In the genomic region with DNA sequence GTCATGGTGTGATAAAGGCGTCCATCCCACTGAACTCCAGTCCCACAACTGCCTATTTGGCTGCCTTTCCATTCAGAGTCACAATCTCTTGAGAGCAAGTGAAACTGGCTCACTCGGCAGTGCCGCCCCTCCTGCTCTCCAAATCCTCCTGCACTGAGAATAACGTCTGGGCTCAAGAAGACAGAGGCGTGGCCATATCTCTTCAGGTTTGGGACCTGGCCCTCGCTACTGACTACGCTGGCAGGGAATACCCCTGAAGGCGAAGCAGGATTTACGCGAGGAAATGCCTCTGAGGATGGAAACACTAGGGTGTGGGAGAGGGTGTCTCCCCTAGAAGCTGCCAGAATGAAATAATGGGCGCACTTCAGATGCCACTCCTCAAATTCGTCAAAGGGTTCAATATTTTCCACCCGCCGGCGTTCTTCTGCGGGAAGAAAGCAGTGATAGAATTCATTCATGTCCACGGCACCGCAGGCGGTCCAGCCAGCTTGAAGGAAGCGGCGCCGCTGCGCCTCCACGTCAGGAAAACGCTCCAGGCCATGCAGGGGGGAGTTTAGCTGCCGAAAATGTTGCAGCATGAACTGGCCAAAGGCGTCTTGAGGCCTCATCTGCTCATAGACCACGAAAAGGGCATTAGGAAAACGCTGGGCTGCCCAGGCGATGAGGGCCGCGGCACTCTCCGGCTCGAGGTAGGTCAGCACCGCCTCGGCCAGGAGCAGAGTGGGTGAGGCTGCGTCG, we compare ENCODE assay signal across 8 cellular contexts. TPM values are rescaled to one million over a fixed set of nuclear protein-coding genes. Genes with fewer than 3 reads are reported as not detected.
A peak's percentile ranks its signal among the peaks of the same experiment; 100 is the strongest.
DNase-seq lines count a peak whose midpoint lies in the region; ATAC-seq, FAIRE-seq and TF ChIP-seq lines count a peak whose summit lies in the region.

No MANE protein-coding gene starts in this region.

- peaks cover 17% of the 10 kb centered on the region for H3K4me1 Mint-ChIP-seq in GM23338
- peaks cover 40% of the 10 kb centered on the region for H3K4me1 Mint-ChIP-seq in activated T-helper 1 cell treated with anti-CD3 and anti-CD28 coated beads, Interleukin-12 subunit alpha, Interleukin-12 subunit beta, Interleukin-2, Interleukin-4 antibody, amounts not matched to agents 30 ng/mL and 10 ng/mL and 1 ng/mL, durations not matched to agents 14 hours and 24 hours and 36 hours (ENCODE audit: low read depth)

- POLR2A ChIA-PET in AG04449 (lab: Yijun Ruan, JAX) = no interaction called here

- CTCF ChIA-PET in AG04449 (lab: Yijun Ruan, JAX) = interaction anchor here (0.6 kb wide), 1 partner anchor 1061 kb away, joined by 3 read pairs; no protein-coding TSS in a partner anchor

- no peaks in the 10 kb centered on the region; the same call in 2 of the 3 replicates for H3K9me3 Mint-ChIP-seq in GM23338
- H3K9me3 Mint-ChIP-seq in activated T-helper 1 cell treated with anti-CD3 and anti-CD28 coated beads, Interleukin-12 subunit alpha, Interleukin-12 subunit beta, Interleukin-2, Interleukin-4 antibody, amounts not matched to agents 30 ng/mL and 10 ng/mL and 1 ng/mL, durations not matched to agents 14 hours and 24 hours and 36 hours = no peaks in the 10 kb centered on the region

- TF ChIP-seq CTCF in AG04449 (IDR thresholded peaks at IDR 0.05; ENCODE audit: insufficient read depth, low read length, missing control alignments) (no peak), GM23338 (conservative IDR thresholded peaks at IDR 0.05; ENCODE audit: low read depth in 2 of 2) (no peak), pancreas (IDR thresholded peaks at IDR 0.05) (no peak)

- peak overlapping the region; percentile 91 for H3K4me3 ChIP-seq in AG04449 (ENCODE audit: low read depth, low read length)
- H3K4me3 ChIP-seq in GM23338 = peak overlapping the region; percentile 59
- peak overlapping the region; percentile 39 to 90 (median 67) for H3K4me3 ChIP-seq in pancreas

- H2AFZ ChIP-seq in GM23338 = peak overlapping the region; percentile 85

- H3K9me2 ChIP-seq in GM23338 (ENCODE audit: insufficient read depth) = no peaks in the 10 kb centered on the region

- peaks cover 5% of the 10 kb centered on the region; the same call in 2 of the 3 replicates for H3K36me3 Mint-ChIP-seq in GM23338 (ENCODE audit: low read depth)
- peaks cover 39% of the 10 kb centered on the region for H3K36me3 Mint-ChIP-seq in activated T-helper 1 cell treated with anti-CD3 and anti-CD28 coated beads, Interleukin-12 subunit alpha, Interleukin-12 subunit beta, Interleukin-2, Interleukin-4 antibody, amounts not matched to agents 30 ng/mL and 10 ng/mL and 1 ng/mL, durations not matched to agents 14 hours and 24 hours and 36 hours (ENCODE audit: low read depth)

- 12% methylated on average over 38 of the region's 38 CpGs for WGBS in pancreas, 2 donors

- peaks cover 6% of the 10 kb centered on the region for H3K27me3 Mint-ChIP-seq in GM23338 (ENCODE audit: insufficient read depth, low read depth, poor library complexity)
- peaks cover 3% of the 10 kb centered on the region for H3K27me3 Mint-ChIP-seq in activated T-helper 1 cell treated with anti-CD3 and anti-CD28 coated beads, Interleukin-12 subunit alpha, Interleukin-12 subunit beta, Interleukin-2, Interleukin-4 antibody, amounts not matched to agents 30 ng/mL and 10 ng/mL and 1 ng/mL, durations not matched to agents 14 hours and 24 hours and 36 hours (ENCODE audit: insufficient read depth)

- no peak for FAIRE-seq in pancreas (lab: Jason Lieb, UNC)

- DNase-seq in AG04449 (ENCODE audit: low read depth, low spot score) = no peak
- peak; percentile 62 for DNase-seq in GM23338 (ENCODE audit: low spot score)
- peak; percentile 4 for DNase-seq in activated T-helper 1 cell treated with anti-CD3 and anti-CD28 coated beads, Interleukin-12 subunit alpha, Interleukin-12 subunit beta, Interleukin-2, Interleukin-4 antibody, amounts not matched to agents 30 ng/mL and 10 ng/mL and 1 ng/mL, durations not matched to agents 14 hours and 24 hours and 36 hours (ENCODE audit: low spot score)
- DNase-seq in globus pallidus (ENCODE audit: low spot score) = peak; percentile 24
- peak in 1 of 6 donors; percentile 13 for DNase-seq in pancreas

- no peaks in the 10 kb centered on the region for H3K27me3 ChIP-seq in GM23338 (ENCODE audit: insufficient read depth)
- H3K27me3 ChIP-seq in pancreas = no peaks in the 10 kb centered on the region

- H3K36me3 ChIP-seq in GM23338 (ENCODE audit: insufficient read depth) (0 out of 2 replicates have a peak, but pooled peaks cover 6% of the 10 kb centered on the region), pancreas (no peaks in the 10 kb centered on the region)

- no peak; the same call in 2 of the 3 replicates for ATAC-seq in GM23338
- peak in 3 of 4 donors; percentile 8 to 30 (median 17) for ATAC-seq in pancreas
- no peak for ATAC-seq in GM21576 (IDR thresholded peaks at IDR 0.05; ENCODE audit: unreplicated experiment)
- no peak for ATAC-seq in GM18519 (IDR thresholded peaks at IDR 0.05; ENCODE audit: low FRiP score, unreplicated experiment)
- no peak for ATAC-seq in GM19395 (IDR thresholded peaks at IDR 0.05; ENCODE audit: unreplicated experiment)

- H3K4me2 ChIP-seq in GM23338 = peak overlapping the region; percentile 81

- H3K4me1 ChIP-seq in GM23338 (ENCODE audit: insufficient read depth) (peaks cover 13% of the 10 kb centered on the region), pancreas (peaks cover 0 to 15% (median 13%) of the 10 kb centered on the region in 3 donors)

- peaks cover 15% of the 10 kb centered on the region for H4K20me1 ChIP-seq in GM23338 (replicated peaks; ENCODE audit: insufficient read depth)

- peaks cover 2% of the 10 kb centered on the region; the same call in 1 of the 2 replicates for H3F3A ChIP-seq in GM23338 (replicated peaks; ENCODE audit: low read depth)

- peaks cover 15% of the 10 kb centered on the region for H3K79me2 ChIP-seq in GM23338 (replicated peaks; ENCODE audit: insufficient read depth)

- no peaks in the 10 kb centered on the region for H3K9me3 ChIP-seq in pancreas

- H3K27ac ChIP-seq in GM23338 (ENCODE audit: low read depth) = peak overlapping the region; percentile 75; the same call in 1 of the 2 replicates
- H3K27ac ChIP-seq in pancreas = peak overlapping the region; percentile 84 to 94 (median 91)

- peak overlapping the region; percentile 97; the same call in 1 of the 2 replicates for H3K27ac Mint-ChIP-seq in GM23338
- peak overlapping the region; percentile 94 for H3K27ac Mint-ChIP-seq in activated T-helper 1 cell treated with anti-CD3 and anti-CD28 coated beads, Interleukin-12 subunit alpha, Interleukin-12 subunit beta, Interleukin-2, Interleukin-4 antibody, amounts not matched to agents 30 ng/mL and 10 ng/mL and 1 ng/mL, durations not matched to agents 14 hours and 24 hours and 36 hours

- intact Hi-C loops in activated T-helper 1 cell treated with anti-CD3 and anti-CD28 coated beads, Interleukin-12 subunit alpha, Interleukin-12 subunit beta, Interleukin-2, Interleukin-4 antibody, amounts not matched to agents 30 ng/mL and 10 ng/mL and 1 ng/mL, durations not matched to agents 14 hours and 24 hours and 36 hours (cut with micrococcal nuclease) = no loop called here
- intact Hi-C loops in pancreas (cut with DNase I) = no loop called here

- H3K4me3 Mint-ChIP-seq in GM23338 = peak overlapping the region; percentile 91
- H3K4me3 Mint-ChIP-seq in activated T-helper 1 cell treated with anti-CD3 and anti-CD28 coated beads, Interleukin-12 subunit alpha, Interleukin-12 subunit beta, Interleukin-2, Interleukin-4 antibody, amounts not matched to agents 30 ng/mL and 10 ng/mL and 1 ng/mL, durations not matched to agents 14 hours and 24 hours and 36 hours = peak overlapping the region; percentile 87

TF ChIP-seq in GM23338, 12 proteins besides CTCF, POLR2A, EP300 and RAD21 (continues in another document):
- no peak for TF ChIP-seq JUNB (IDR thresholded peaks at IDR 0.05; ENCODE audit: unreplicated experiment)

RNA-seq across cellular contexts. Expression of a gene that starts 1.0 kb away (rescaled TPM):
- 6.0 and 7.1 TPM in 2 replicates for total RNA-seq in GM23338 (2014; rRNA removed; shearing (Covaris generic))
- polyA plus RNA-seq in GM23338 (2016; fragmentation: Nextera tagmentation; extraction: Ambion mirVana) = 2.3 and 2.6 TPM in 2 replicates
- 15.4 and 15.7 TPM in 2 replicates for total RNA-seq in activated T-helper 1 cell treated with anti-CD3 and anti-CD28 coated beads, Interleukin-12 subunit alpha, Interleukin-12 subunit beta, Interleukin-2, Interleukin-4 antibody, amounts not matched to agents 30 ng/mL and 10 ng/mL and 1 ng/mL, durations not matched to agents 14 hours and 24 hours and 36 hours
- total RNA-seq in pancreas = 1 to 10 TPM; 1.9 to 5.0 (median 3.9) TPM
- polyA plus RNA-seq in pancreas = 1 to 10 TPM; 1.7 to 4.4 TPM

RNA-seq across cellular contexts. Expression of a gene that starts 27.3 kb away (rescaled TPM):
- not detected in 2 replicates for total RNA-seq in GM23338 (2014; rRNA removed; shearing (Covaris generic))
- polyA plus RNA-seq in GM23338 (2016; fragmentation: Nextera tagmentation; extraction: Ambion mirVana) (0.08 and 0.35 TPM in 2 replicates), pancreas (not detected)
- not detected in 2 replicates for total RNA-seq in activated T-helper 1 cell treated with anti-CD3 and anti-CD28 coated beads, Interleukin-12 subunit alpha, Interleukin-12 subunit beta, Interleukin-2, Interleukin-4 antibody, amounts not matched to agents 30 ng/mL and 10 ng/mL and 1 ng/mL, durations not matched to agents 14 hours and 24 hours and 36 hours
- total RNA-seq in pancreas = not detected

RNA-seq across cellular contexts. Expression of a gene that starts 41.5 kb away (rescaled TPM):
- 40.5 and 48.3 TPM in 2 replicates for total RNA-seq in GM23338 (2014; rRNA removed; shearing (Covaris generic))
- polyA plus RNA-seq in GM23338 (2016; fragmentation: Nextera tagmentation; extraction: Ambion mirVana) (13.7 and 15.3 TPM in 2 replicates), pancreas (1 to 10 TPM; 7.0 to 7.8 TPM)
- total RNA-seq in activated T-helper 1 cell treated with anti-CD3 and anti-CD28 coated beads, Interleukin-12 subunit alpha, Interleukin-12 subunit beta, Interleukin-2, Interleukin-4 antibody, amounts not matched to agents 30 ng/mL and 10 ng/mL and 1 ng/mL, durations not matched to agents 14 hours and 24 hours and 36 hours = 32.9 and 34.9 TPM in 2 replicates
- total RNA-seq in pancreas = 10 to 100 TPM; 11.2 to 18.8 (median 13.4) TPM

RNA-seq across cellular contexts. Expression of a gene that starts 41.5 kb away (rescaled TPM):
- total RNA-seq in GM23338 (2014; rRNA removed; shearing (Covaris generic)) = 11.4 and 18.0 TPM in 2 replicates
- 7.6 and 10.6 TPM in 2 replicates for polyA plus RNA-seq in GM23338 (2016; fragmentation: Nextera tagmentation; extraction: Ambion mirVana)
- total RNA-seq in activated T-helper 1 cell treated with anti-CD3 and anti-CD28 coated beads, Interleukin-12 subunit alpha, Interleukin-12 subunit beta, Interleukin-2, Interleukin-4 antibody, amounts not matched to agents 30 ng/mL and 10 ng/mL and 1 ng/mL, durations not matched to agents 14 hours and 24 hours and 36 hours = 46.5 and 47.2 TPM in 2 replicates
- 10 to 100 TPM in 2 of 6 donors, 1 to 10 TPM in 4; 7.0 to 14.8 (median 9.6) TPM for total RNA-seq in pancreas
- 1 to 10 TPM; 4.8 to 4.9 TPM for polyA plus RNA-seq in pancreas

Comparison
In these comparisons a context has a peak if more than half of its experiments do, and no peak if none do; other contexts are left out.
1. ATAC-seq: peak in pancreas (3 of 4); none in GM23338 (single experiment), GM21576 (single experiment), GM18519 (single experiment) and GM19395 (single experiment).
2. Peak in every context shown above with its lines, with median percentiles within 50 percentile points of each other: H3K4me3 ChIP-seq.